21 cellular contexts compared by ENCODE assay signal in the genomic region with DNA sequence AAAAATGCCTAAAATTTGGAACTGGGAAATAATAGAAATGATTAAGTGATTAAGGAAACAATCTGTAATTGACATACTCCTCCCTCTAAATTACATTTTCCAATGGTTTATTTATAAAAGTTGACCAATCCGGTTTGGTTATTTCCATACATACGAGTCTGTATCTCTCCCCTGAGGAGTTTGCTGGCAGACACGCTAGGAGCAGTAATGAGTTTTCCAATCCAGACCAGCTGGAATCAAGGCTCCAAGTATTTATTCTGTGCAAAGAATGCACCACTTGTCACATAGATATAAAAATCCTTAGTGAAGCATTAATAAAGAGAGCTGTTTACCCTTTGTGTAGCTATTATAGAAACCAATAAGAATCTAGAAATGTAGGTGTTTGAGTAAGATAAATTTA.
DNase-seq lines count a peak whose midpoint lies in the region; ATAC-seq and TF ChIP-seq lines count a peak whose summit lies in the region.
"Had no signal": no experiment of that assay in that cellular context is flagged by ENCODE, and none has a peak within 500 bp of the region (broad histone marks: within the 10 kb centered on the region; RNA-seq: fewer than 3 reads in every experiment).

No MANE protein-coding gene starts in this region.

- H3K36me3 ChIP-seq in left ventricle myocardium inferior = no peaks in the 10 kb centered on the region

- H3K9me3 Mint-ChIP-seq in nephron = no peaks in the 10 kb centered on the region
- H3K9me3 Mint-ChIP-seq: HFFc6; T-helper 1 cell treated with Interleukin-12 subunit alpha and Interleukin-12 subunit beta and Interleukin-4 antibody, amounts not matched to agents 30 μg/mL and 1 μg/mL, for 36 hours had no signal

- intact Hi-C loops in left ventricle myocardium inferior (cut with micrococcal nuclease) = no loop called here
- intact Hi-C loops in cardiac septum (cut with DNase I) = no loop called here

- H3K27me3 ChIP-seq in left ventricle myocardium inferior (ENCODE audit: low read depth) = no peaks in the 10 kb centered on the region

- H3K4me3 Mint-ChIP-seq in nephron = no peak overlapping the region
- H3K4me3 Mint-ChIP-seq: B cell; CD4-positive, alpha-beta T cell; HFFc6; T-helper 1 cell treated with Interleukin-12 subunit alpha and Interleukin-12 subunit beta and Interleukin-4 antibody, amounts not matched to agents 30 μg/mL and 1 μg/mL, for 36 hours had no signal

- H3K27ac Mint-ChIP-seq in nephron = peak overlapping the region; percentile 9 to 48 (median 26)
- H3K27ac Mint-ChIP-seq: B cell; CD4-positive, alpha-beta T cell; HFFc6; T-helper 1 cell treated with Interleukin-12 subunit alpha and Interleukin-12 subunit beta and Interleukin-4 antibody, amounts not matched to agents 30 μg/mL and 1 μg/mL, for 36 hours had no signal

- peaks cover 16% of the 10 kb centered on the region for H3K4me1 ChIP-seq in left ventricle myocardium inferior

- peaks cover 3% of the 10 kb centered on the region for H3K9me3 ChIP-seq in left ventricle myocardium inferior (replicated peaks)

- no peaks in the 10 kb centered on the region for H3K36me3 Mint-ChIP-seq in nephron (ENCODE audit: low read depth)

- TF ChIP-seq CTCF in left ventricle myocardium inferior (IDR thresholded peaks at IDR 0.05; ENCODE audit: borderline replicate concordance) (no peak), nephron (IDR thresholded peaks at IDR 0.05; ENCODE audit: unreplicated experiment in 3 of 3) (no peak)

- H3K4me3 ChIP-seq in left ventricle myocardium inferior = no peak overlapping the region

- peaks cover 39% of the 10 kb centered on the region for H3K4me1 Mint-ChIP-seq in nephron
- H3K4me1 Mint-ChIP-seq: B cell had no signal

- DNase-seq in left ventricle myocardium inferior (no peak), cardiac septum (ENCODE audit: low spot score) (no peak), NCI-H1417 (lab: John Stamatoyannopoulos, UW) (peak in 2 of 3 experiments; percentile 31 to 84), NCI-H748 treated with DMSO at 0.1 percent for 48 hours (lab: John Stamatoyannopoulos, UW) (peak; percentile 6), NCI-H2107 (lab: John Stamatoyannopoulos, UW) (no peak), HPDE6-E6E7 (ENCODE audit: extremely low spot score) (no peak)
- DNase-seq: ACHN; CD4-positive, alpha-beta T cell; EL; HFFc6; NCI-H1436; NCI-H526 treated with DMSO at 0.1 percent for 48 hours had no signal

- no peak for ATAC-seq in GM18868 (IDR thresholded peaks at IDR 0.05; ENCODE audit: unreplicated experiment)
- ATAC-seq: HepG2, Panc1, Right ventricle myocardium inferior, SK-N-SH treated with all-trans-retinoic acid at 6 μM for 48 hours had no signal

- H3K27ac ChIP-seq in left ventricle myocardium inferior (replicated peaks) = peak overlapping the region; percentile 44
- H3K27ac ChIP-seq: KMS-11 had no signal

- no peaks in the 10 kb centered on the region for H3K27me3 Mint-ChIP-seq in nephron (ENCODE audit: low read depth)

Comparison
In these comparisons a context has a peak if more than half of its experiments do, and no peak if none do; other contexts are left out.
1. DNase-seq: peak in NCI-H1417 (2 of 3) and NCI-H748 treated with DMSO at 0.1 percent for 48 hours (single experiment); none in left ventricle myocardium inferior (single experiment), cardiac septum (single experiment), NCI-H2107 (single experiment) and HPDE6-E6E7 (single experiment).